13 cellular contexts compared by ENCODE assay signal in genomic region chr20:8536219-8536618, GRCh38.
DNase-seq lines count a peak whose midpoint lies in the region; ATAC-seq and TF ChIP-seq lines count a peak whose summit lies in the region.
"Had no signal": no experiment of that assay in that cellular context is flagged by ENCODE, and none has a peak within 500 bp of the region (broad histone marks: within the 10 kb centered on the region; RNA-seq: fewer than 3 reads in every experiment).

No MANE protein-coding gene starts in this region.

- TF ChIP-seq CTCF in OCI-LY7 (conservative IDR thresholded peaks at IDR 0.05; ENCODE audit: low read length): no peak
- no peak for TF ChIP-seq CTCF in coronary artery (IDR thresholded peaks at IDR 0.05)
- no peak for TF ChIP-seq CTCF in gastroesophageal sphincter (IDR thresholded peaks at IDR 0.05)
- no peak for TF ChIP-seq CTCF in adrenal gland (IDR thresholded peaks at IDR 0.05)

- TF ChIP-seq POLR2A in gastroesophageal sphincter (IDR thresholded peaks at IDR 0.05) (no peak), adrenal gland (IDR thresholded peaks at IDR 0.05) (no peak)

- no peaks in the 10 kb centered on the region for H3K27me3 ChIP-seq in BLaER1 treated with 17β-estradiol and CSF1 and Interleukin-3, amounts not matched to agents 10 nM and 100 nM
- no peaks in the 10 kb centered on the region for H3K27me3 ChIP-seq in gastroesophageal sphincter
- no peaks in the 10 kb centered on the region for H3K27me3 ChIP-seq in adrenal gland

- BruUV-seq in OCI-LY7 (replicated peaks; lab: Mats Ljungman, UMichigan): no TSS peak

- peak overlapping the region in 1 of 10 experiments; percentile 7; a peak in 1 of 20 replicates for H3K4me3 ChIP-seq in BLaER1 treated with 17β-estradiol and CSF1 and Interleukin-3, amounts not matched to agents 10 nM and 100 nM
- H3K4me3 ChIP-seq in OCI-LY7 (ENCODE audit: low read depth, low read length, poor library complexity, severe bottlenecking) (peak overlapping the region; percentile 72), coronary artery (no peak overlapping the region), gastroesophageal sphincter (no peak overlapping the region), adrenal gland (no peak overlapping the region)
- H3K4me3 ChIP-seq: A549, GM12878 had no signal

- intact Hi-C loops in OCI-LY7 (cut with micrococcal nuclease; ENCODE audit: unreplicated experiment): loop anchor here (2.0 to 10.0 kb wide), 6 partner anchors 114 to 771 kb away; partner anchors contain the start of gene PLCB1
- intact Hi-C loops in adrenal gland (cut with DNase I): no loop called here

- peak overlapping the region; percentile 60 to 80 (median 70) for H3K4me2 ChIP-seq in BLaER1 treated with 17β-estradiol and CSF1 and Interleukin-3, amounts not matched to agents 10 nM and 100 nM
- peak overlapping the region; percentile 83 for H3K4me2 ChIP-seq in OCI-LY7 (ENCODE audit: low read length)
- H3K4me2 ChIP-seq: A549 had no signal

- no peaks in the 10 kb centered on the region for H3K36me3 ChIP-seq in BLaER1 treated with 17β-estradiol and CSF1 and Interleukin-3, amounts not matched to agents 10 nM and 100 nM
- H3K36me3 ChIP-seq in OCI-LY7 (ENCODE audit: insufficient read depth, low read length) (peaks cover 14% of the 10 kb centered on the region), gastroesophageal sphincter (no peaks in the 10 kb centered on the region), adrenal gland (replicated peaks in 1 of 2) (no peaks in the 10 kb centered on the region)

- peak overlapping the region; percentile 31; the same call in 1 of the 2 replicates for H2AFZ ChIP-seq in OCI-LY7 (ENCODE audit: low read length)

- CTCF ChIA-PET in OCI-LY7 (lab: Charles Lee; ENCODE audit: unreplicated experiment): no interaction called here

- POLR2A ChIA-PET in OCI-LY7 (lab: Charles Lee): interaction anchor here (0.5 to 3.0 kb wide), 11 partner anchors 10 to 168 kb away, joined by 3 to 16 read pairs (median 3); no protein-coding TSS in a partner anchor

- H3K27ac ChIP-seq in BLaER1 treated with 17β-estradiol and CSF1 and Interleukin-3, amounts not matched to agents 10 nM and 100 nM: peak overlapping the region in 9 of 11 experiments; percentile 42 to 71 (median 63); a peak in 18 of 22 replicates
- H3K27ac ChIP-seq in OCI-LY7 (ENCODE audit: low read depth, low read length, poor library complexity, severe bottlenecking): peak overlapping the region; percentile 93
- no peak overlapping the region for H3K27ac ChIP-seq in coronary artery
- H3K27ac ChIP-seq in gastroesophageal sphincter: no peak overlapping the region
- no peak overlapping the region for H3K27ac ChIP-seq in adrenal gland
- H3K27ac ChIP-seq: A549 had no signal

- H3K9ac ChIP-seq in BLaER1 treated with 17β-estradiol and CSF1 and Interleukin-3, amounts not matched to agents 10 nM and 100 nM: peak overlapping the region in 4 of 11 experiments; percentile 7 to 40 (median 28); a peak in 4 of 22 replicates

- H3K4me1 ChIP-seq in BLaER1 treated with 17β-estradiol and CSF1 and Interleukin-3, amounts not matched to agents 10 nM and 100 nM: peaks cover 18 to 30% (median 22%) of the 10 kb centered on the region in 10 experiments
- H3K4me1 ChIP-seq in OCI-LY7 (ENCODE audit: insufficient read depth, low read length, poor library complexity, severe bottlenecking): peaks cover 89% of the 10 kb centered on the region
- peaks cover 0 to 5% (median 0%) of the 10 kb centered on the region in 3 donors for H3K4me1 ChIP-seq in gastroesophageal sphincter
- H3K4me1 ChIP-seq in adrenal gland (replicated peaks in 1 of 2): no peaks in the 10 kb centered on the region
- H3K4me1 ChIP-seq: A549 had no signal

- no peaks in the 10 kb centered on the region for H3K9me3 ChIP-seq in BLaER1 treated with 17β-estradiol and CSF1 and Interleukin-3, amounts not matched to agents 10 nM and 100 nM (replicated peaks in 1 of 11)
- H3K9me3 ChIP-seq in OCI-LY7 (ENCODE audit: low read length) (peaks cover 6% of the 10 kb centered on the region; the same call in 1 of the 2 replicates), gastroesophageal sphincter (no peaks in the 10 kb centered on the region), adrenal gland (replicated peaks in 1 of 3) (no peaks in the 10 kb centered on the region)
- H3K9me3 ChIP-seq: A549 had no signal

- WGBS in gastroesophageal sphincter (ENCODE audit: low coverage in 1 of 2), 2 donors: 90 to 100% methylated on average over 3 to 4 of the region's 5 CpGs
- 81 to 90% (median 87%) methylated on average over 5 of the region's 5 CpGs for WGBS in adrenal gland, 4 donors

- peaks cover 22% of the 10 kb centered on the region; the same call in 1 of the 2 replicates for H3K79me2 ChIP-seq in OCI-LY7 (ENCODE audit: insufficient read depth, low read depth, low read length)

- H3K9me2 ChIP-seq in OCI-LY7 (ENCODE audit: insufficient read depth, low read length): no peaks in the 10 kb centered on the region

- no peak for TF ChIP-seq EP300 in gastroesophageal sphincter (IDR thresholded peaks at IDR 0.05)

- DNase-seq in MV-4-11 (lab: John Stamatoyannopoulos, UW): peak; percentile 76
- peak; percentile 63 for DNase-seq in OCI-LY7 (ENCODE audit: low spot score)
- DNase-seq in coronary artery (ENCODE audit: low spot score): no peak
- no peak for DNase-seq in adrenal gland
- DNase-seq: C1 segment of cervical spinal cord; CD4-positive, alpha-beta memory T cell; DMS79; HCEC 1CT; HFFc6 had no signal

- no peak for ATAC-seq in gastroesophageal sphincter
- ATAC-seq: A549, GM12878 had no signal

- H4K20me1 ChIP-seq in BLaER1 treated with 17β-estradiol and CSF1 and Interleukin-3, amounts not matched to agents 10 nM and 100 nM: no peaks in the 10 kb centered on the region
- no peaks in the 10 kb centered on the region for H4K20me1 ChIP-seq in OCI-LY7 (ENCODE audit: insufficient read depth, low read length)

Comparison
In these comparisons a context has a peak if more than half of its experiments do, and no peak if none do; other contexts are left out.
1. H3K27ac ChIP-seq: peak in BLaER1 treated with 17β-estradiol and CSF1 and Interleukin-3, amounts not matched to agents 10 nM and 100 nM (9 of 11) and OCI-LY7 (single experiment); none in coronary artery (0 of 2), gastroesophageal sphincter (0 of 4) and adrenal gland (0 of 5).
2. DNase-seq: peak in MV-4-11 (single experiment) and OCI-LY7 (single experiment); none in coronary artery (single experiment) and adrenal gland (0 of 7).